Comparison of ENCODE assay signal across 22 cellular contexts in the genomic region with DNA sequence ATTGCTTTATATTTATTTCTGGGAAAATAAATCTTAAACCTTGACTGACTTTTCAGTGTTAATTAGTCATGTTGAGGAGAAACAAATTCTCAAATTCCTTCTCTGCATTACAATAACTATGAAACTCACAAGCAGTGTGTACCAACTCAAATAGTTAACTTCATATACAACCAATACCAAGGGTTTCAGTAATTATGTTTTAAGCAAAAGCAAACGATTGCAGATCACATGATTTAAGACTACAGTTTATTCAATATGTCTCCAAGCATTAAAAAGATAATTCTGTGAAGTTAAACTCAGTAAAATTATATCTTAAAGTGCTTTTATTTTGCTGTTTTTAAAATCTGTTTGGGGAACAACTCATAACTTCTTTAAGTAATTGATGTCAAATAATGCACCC. TPM values are rescaled to one million over a fixed set of nuclear protein-coding genes. Genes with fewer than 3 reads are reported as not detected.
"Had no signal": no experiment of that assay in that cellular context is flagged by ENCODE, and none has a peak within 500 bp of the region (broad histone marks: within the 10 kb centered on the region; RNA-seq: fewer than 3 reads in every experiment).

No MANE protein-coding gene starts in this region.

- H3K27me3 Mint-ChIP-seq: memory B cell; naive B cell; natural killer cell treated with Interleukin-12 subunit alpha and Interleukin-12 subunit beta and Interleukin-15 and Interleukin-18, amount 100 ng/mL, for 72 hours; stimulated activated naive CD8-positive, alpha-beta T cell treated with anti-CD3 and anti-CD28 coated beads, Interleukin-15, amount 100 ng/mL, for 72 hours had no signal

- DNase-seq: cortex of kidney; immature natural killer cell; naive B cell; stimulated activated CD4-positive, alpha-beta T cell treated with anti-CD3 and anti-CD28 coated beads, Interleukin-12 subunit alpha, Interleukin-12 subunit beta, amount 100 ng/mL, for 4 hours; stimulated activated CD4-positive, alpha-beta T cell treated with anti-CD3 and anti-CD28 coated beads, Interleukin-1b, Interleukin-23, amount 100 ng/mL, for 48 hours; stimulated activated CD4-positive, alpha-beta T cell treated with anti-CD3 and anti-CD28 coated beads, Interleukin-4, amount 100 ng/mL, for 1 hour; stimulated activated naive CD4-positive, alpha-beta T cell; stimulated activated naive CD8-positive, alpha-beta T cell treated with anti-CD3 and anti-CD28 coated beads, Interleukin-15, amount 100 ng/mL, for 72 hours; transverse colon; uterus had no signal

- H3K4me1 ChIP-seq: uterus had no signal

- H3K27me3 ChIP-seq: neutrophil, suprapubic skin, transverse colon, upper lobe of right lung, uterus had no signal

- H3K36me3 ChIP-seq: uterus had no signal

- H3K4me3 ChIP-seq: lung, prostate gland, smooth muscle cell, suprapubic skin, transverse colon, upper lobe of right lung, uterus had no signal

- H3K27ac ChIP-seq: neutrophil, prostate gland, suprapubic skin, transverse colon, upper lobe of right lung, uterus had no signal

- H3K4me2 ChIP-seq: smooth muscle cell had no signal

- FAIRE-seq: keratinocyte had no signal

- H3K9me3 Mint-ChIP-seq: immature natural killer cell; memory B cell; naive B cell; natural killer cell treated with Interleukin-12 subunit alpha and Interleukin-12 subunit beta and Interleukin-15 and Interleukin-18, amount 100 ng/mL, for 72 hours; neural crest cell; stimulated activated naive CD8-positive, alpha-beta T cell treated with anti-CD3 and anti-CD28 coated beads, Interleukin-15, amount 100 ng/mL, for 72 hours had no signal

- ATAC-seq: natural killer cell treated with Interleukin-12 subunit alpha and Interleukin-12 subunit beta and Interleukin-15 and Interleukin-18, amount 100 ng/mL, for 72 hours; sciatic nerve; stimulated activated naive CD8-positive, alpha-beta T cell treated with anti-CD3 and anti-CD28 coated beads, Interleukin-15, amount 100 ng/mL, for 72 hours; upper lobe of right lung had no signal

- H3K4me1 Mint-ChIP-seq: neural crest cell had no signal

- H3K9me3 ChIP-seq: neutrophil, prostate gland, suprapubic skin, transverse colon, upper lobe of right lung, uterus had no signal

- H3K4me3 Mint-ChIP-seq: immature natural killer cell; memory B cell; naive B cell; natural killer cell treated with Interleukin-12 subunit alpha and Interleukin-12 subunit beta and Interleukin-15 and Interleukin-18, amount 100 ng/mL, for 72 hours; neural crest cell; stimulated activated naive CD8-positive, alpha-beta T cell treated with anti-CD3 and anti-CD28 coated beads, Interleukin-15, amount 100 ng/mL, for 72 hours had no signal

RNA-seq across cellular contexts. Expression of a gene that starts 28.6 kb away (rescaled TPM):
- total RNA-seq: mononuclear cell; natural killer cell treated with Interleukin-12 subunit alpha and Interleukin-12 subunit beta and Interleukin-15 and Interleukin-18, amount 100 ng/mL, for 72 hours had no signal
- polyA plus RNA-seq: immature natural killer cell had no signal
